Comparison of ENCODE assay signal across 25 cellular contexts in genomic region chr19:28577666-28578065, GRCh38.
"Had no signal": no experiment of that assay in that cellular context is flagged by ENCODE, and none has a peak within 500 bp of the region (broad histone marks: within the 10 kb centered on the region; RNA-seq: fewer than 3 reads in every experiment).

No MANE protein-coding gene starts in this region.

- H3K27ac ChIP-seq: breast epithelium, KMS-11, SJSA1 had no signal

- H3K36me3 Mint-ChIP-seq: activated CD4-positive, alpha-beta memory T cell treated with anti-CD3 and anti-CD28 coated beads for 36 hours; activated naive CD8-positive, alpha-beta T cell had no signal

- H3K9ac ChIP-seq: KMS-11 had no signal

- ATAC-seq: activated T-cell treated with anti-CD3 and anti-CD28 coated beads, Interleukin-2, amount 50 U/mL, for 4 hours; PC-3; WTC11 had no signal

- DNase-seq: activated CD4-positive, alpha-beta memory T cell treated with anti-CD3 and anti-CD28 coated beads for 36 hours; activated CD4-positive, alpha-beta T cell treated with anti-CD3 and anti-CD28 coated beads for 48 hours; activated CD4-positive, CD25-positive, alpha-beta regulatory T cell treated with anti-CD3 and anti-CD28 coated beads, Interleukin-2, amount 50 U/mL, for 72 hours; activated CD8-positive, alpha-beta memory T cell treated with anti-CD3 and anti-CD28 coated beads for 24 hours; activated gamma-delta T cell; activated naive CD4-positive, alpha-beta T cell treated with anti-CD3 and anti-CD28 coated beads for 36 hours; activated T-cell treated with anti-CD3 and anti-CD28 coated beads, Interleukin-2, amount 50 U/mL, for 4 hours; amygdala; caudate nucleus; NCI-H1092; NCI-H1417; NCI-H1930; NCI-H2107; NCI-H2171 treated with DMSO at 0.1 percent for 48 hours; NCI-H226; NCI-H526; NCI-H82; PC-3; SHP77 had no signal

- H3K27ac Mint-ChIP-seq: activated CD4-positive, alpha-beta memory T cell treated with anti-CD3 and anti-CD28 coated beads for 36 hours; activated naive CD4-positive, alpha-beta T cell treated with anti-CD3 and anti-CD28 coated beads for 36 hours; activated naive CD8-positive, alpha-beta T cell; T-helper 1 cell treated with Interleukin-12 subunit alpha and Interleukin-12 subunit beta and Interleukin-4 antibody, amounts not matched to agents 30 μg/mL and 1 μg/mL, for 36 hours; WTC11 had no signal

- H3K4me2 ChIP-seq: KMS-11 had no signal

- H3K4me3 ChIP-seq: breast epithelium, SJSA1 had no signal

- H3K36me3 ChIP-seq: breast epithelium, SJSA1 had no signal

- H3K27me3 ChIP-seq: breast epithelium, SJSA1 had no signal

- H3K9me3 Mint-ChIP-seq: activated T-cell treated with anti-CD3 and anti-CD28 coated beads, Interleukin-2, amount 50 U/mL, for 4 hours had no signal

- H3K9me3 ChIP-seq: breast epithelium, SJSA1 had no signal

- H3K4me1 ChIP-seq: breast epithelium, SJSA1 had no signal

- H3K4me3 Mint-ChIP-seq: activated CD4-positive, alpha-beta memory T cell treated with anti-CD3 and anti-CD28 coated beads for 36 hours; activated naive CD4-positive, alpha-beta T cell treated with anti-CD3 and anti-CD28 coated beads for 36 hours; activated naive CD8-positive, alpha-beta T cell; activated T-cell treated with anti-CD3 and anti-CD28 coated beads, Interleukin-2, amount 50 U/mL, for 4 hours; T-helper 1 cell treated with Interleukin-12 subunit alpha and Interleukin-12 subunit beta and Interleukin-4 antibody, amounts not matched to agents 30 μg/mL and 1 μg/mL, for 36 hours; WTC11 had no signal
